1 cellular context compared by ENCODE assay signal in the genomic region with DNA sequence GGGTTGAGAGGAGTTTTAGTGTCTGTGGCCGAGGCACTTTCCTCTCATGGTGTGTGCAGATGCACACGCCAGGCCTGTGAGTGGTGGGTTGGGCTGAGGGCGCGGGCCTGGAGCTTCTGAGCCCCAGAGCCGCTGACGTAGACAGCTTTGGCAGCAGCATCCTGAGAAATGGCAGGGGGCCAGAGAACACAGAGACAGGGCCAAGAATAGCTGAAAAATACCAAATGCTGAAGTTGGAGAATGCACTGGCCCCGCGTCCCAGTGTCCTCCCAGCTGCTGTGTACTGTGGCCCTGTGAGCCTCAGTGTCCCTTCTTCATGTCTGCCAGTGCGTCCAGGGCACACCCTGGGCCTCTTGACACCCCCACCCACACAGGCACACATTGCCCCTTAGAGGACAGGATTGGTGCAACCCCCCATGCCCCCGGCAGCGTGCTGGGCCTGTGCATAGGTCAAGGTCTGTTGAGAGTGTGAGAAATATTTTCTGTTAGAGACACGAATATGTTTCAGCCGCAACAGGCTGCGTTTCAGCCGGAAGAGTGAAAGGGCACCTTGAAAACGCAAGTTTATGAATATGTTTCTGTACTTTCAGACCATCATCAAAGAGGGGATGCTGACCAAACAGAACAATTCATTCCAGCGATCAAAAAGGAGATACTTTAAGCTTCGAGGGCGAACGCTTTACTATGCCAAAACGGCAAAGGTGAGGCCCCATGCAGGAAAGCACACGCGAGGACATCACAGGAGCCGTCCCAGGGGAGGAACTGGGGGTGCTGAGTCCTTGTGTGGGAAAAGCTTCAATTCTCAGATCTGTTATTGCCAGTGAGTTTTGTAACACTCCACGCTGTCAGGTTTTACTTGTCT.
A peak's percentile ranks its signal among the peaks of the same experiment; 100 is the strongest.
TF ChIP-seq lines count a peak whose summit lies in the region.

No MANE protein-coding gene starts in this region.

TF ChIP-seq in HepG2, 621 proteins besides CTCF, POLR2A, EP300 and RAD21 (continued from another document):
- TF ChIP-seq, protein P1, sequence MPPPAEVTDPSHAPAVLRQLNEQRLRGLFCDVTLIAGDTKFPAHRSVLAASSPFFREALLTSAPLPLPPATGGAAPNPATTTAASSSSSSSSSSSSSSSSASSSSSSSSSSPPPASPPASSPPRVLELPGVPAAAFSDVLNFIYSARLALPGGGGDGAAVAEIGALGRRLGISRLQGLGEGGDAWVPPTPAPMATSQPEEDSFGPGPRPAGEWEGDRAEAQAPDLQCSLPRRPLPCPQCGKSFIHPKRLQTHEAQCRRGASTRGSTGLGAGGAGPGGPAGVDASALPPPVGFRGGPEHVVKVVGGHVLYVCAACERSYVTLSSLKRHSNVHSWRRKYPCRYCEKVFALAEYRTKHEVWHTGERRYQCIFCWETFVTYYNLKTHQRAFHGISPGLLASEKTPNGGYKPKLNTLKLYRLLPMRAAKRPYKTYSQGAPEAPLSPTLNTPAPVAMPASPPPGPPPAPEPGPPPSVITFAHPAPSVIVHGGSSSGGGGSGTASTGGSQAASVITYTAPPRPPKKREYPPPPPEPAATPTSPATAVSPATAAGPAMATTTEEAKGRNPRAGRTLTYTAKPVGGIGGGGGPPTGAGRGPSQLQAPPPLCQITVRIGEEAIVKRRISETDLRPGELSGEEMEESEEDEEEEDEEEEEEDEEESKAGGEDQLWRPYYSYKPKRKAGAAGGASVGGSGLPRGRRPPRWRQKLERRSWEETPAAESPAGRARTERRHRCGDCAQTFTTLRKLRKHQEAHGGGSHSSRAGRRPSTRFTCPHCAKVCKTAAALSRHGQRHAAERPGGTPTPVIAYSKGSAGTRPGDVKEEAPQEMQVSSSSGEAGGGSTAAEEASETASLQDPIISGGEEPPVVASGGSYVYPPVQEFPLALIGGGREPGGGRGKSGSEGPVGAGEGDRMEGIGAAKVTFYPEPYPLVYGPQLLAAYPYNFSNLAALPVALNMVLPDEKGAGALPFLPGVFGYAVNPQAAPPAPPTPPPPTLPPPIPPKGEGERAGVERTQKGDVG (CRISPR knock-in tag; IDR thresholded peaks at IDR 0.05; ENCODE audit: borderline replicate concordance): peak; percentile 71; the same call in 1 of the 2 replicates
- peak; percentile 65 for TF ChIP-seq YEATS4 (CRISPR knock-in tag; IDR thresholded peaks at IDR 0.05; ENCODE audit: borderline replicate concordance)
- TF ChIP-seq ELF4 (CRISPR knock-in tag; IDR thresholded peaks at IDR 0.05; ENCODE audit: borderline replicate concordance): no peak
- TF ChIP-seq, protein P2, sequence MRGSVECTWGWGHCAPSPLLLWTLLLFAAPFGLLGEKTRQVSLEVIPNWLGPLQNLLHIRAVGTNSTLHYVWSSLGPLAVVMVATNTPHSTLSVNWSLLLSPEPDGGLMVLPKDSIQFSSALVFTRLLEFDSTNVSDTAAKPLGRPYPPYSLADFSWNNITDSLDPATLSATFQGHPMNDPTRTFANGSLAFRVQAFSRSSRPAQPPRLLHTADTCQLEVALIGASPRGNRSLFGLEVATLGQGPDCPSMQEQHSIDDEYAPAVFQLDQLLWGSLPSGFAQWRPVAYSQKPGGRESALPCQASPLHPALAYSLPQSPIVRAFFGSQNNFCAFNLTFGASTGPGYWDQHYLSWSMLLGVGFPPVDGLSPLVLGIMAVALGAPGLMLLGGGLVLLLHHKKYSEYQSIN (CRISPR knock-in tag; IDR thresholded peaks at IDR 0.05; ENCODE audit: borderline replicate concordance): no peak
- TF ChIP-seq MYNN (CRISPR knock-in tag; IDR thresholded peaks at IDR 0.05; ENCODE audit: low read depth): no peak
- TF ChIP-seq ZNF441 (CRISPR knock-in tag; IDR thresholded peaks at IDR 0.05; ENCODE audit: borderline replicate concordance): peak; percentile 50; the same call in 1 of the 2 replicates
- peak; percentile 50 for TF ChIP-seq FOXO1 (CRISPR knock-in tag; IDR thresholded peaks at IDR 0.05)
- TF ChIP-seq CBX5 (CRISPR knock-in tag; IDR thresholded peaks at IDR 0.05; ENCODE audit: borderline replicate concordance): no peak
TF ChIP-seq in HepG2: peak in this region for 213.
